9 cellular contexts compared by ENCODE assay signal in the genomic region with DNA sequence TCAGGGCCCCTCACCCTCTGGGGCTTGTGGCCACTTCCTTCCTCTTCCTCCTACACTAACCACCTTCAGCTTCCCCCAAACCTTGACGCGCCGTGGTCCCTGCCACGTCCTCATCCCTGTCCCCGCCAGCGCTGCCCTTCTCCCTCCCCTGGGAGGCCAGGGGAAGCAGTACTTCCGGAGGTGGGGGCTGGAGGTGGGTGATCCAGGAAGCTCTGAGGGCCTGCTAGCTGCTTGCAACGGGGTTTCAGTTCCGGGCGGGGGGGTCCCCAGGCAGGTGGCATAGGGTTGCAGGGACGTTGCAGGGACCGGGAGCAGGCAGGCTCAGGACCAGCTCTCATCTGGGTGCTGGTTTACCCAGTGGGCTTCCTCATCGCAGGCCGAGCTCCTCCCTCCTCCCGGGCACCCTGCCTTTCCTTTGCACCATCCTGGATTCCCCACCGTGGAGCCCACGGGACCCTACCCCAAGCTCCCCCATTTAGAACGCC.
DNase-seq lines count a peak whose midpoint lies in the region; ATAC-seq and TF ChIP-seq lines count a peak whose summit lies in the region.
"Had no signal": no experiment of that assay in that cellular context is flagged by ENCODE, and none has a peak within 500 bp of the region (broad histone marks: within the 10 kb centered on the region; RNA-seq: fewer than 3 reads in every experiment).

No MANE protein-coding gene starts in this region.

- H3K4me3 Mint-ChIP-seq in MCF 10A (ENCODE audit: unreplicated experiment): peak overlapping the region; percentile 23

- peaks cover 23% of the 10 kb centered on the region for H3K36me3 Mint-ChIP-seq in MCF 10A (ENCODE audit: insufficient read depth, unreplicated experiment)

- TF ChIP-seq POLR2A in breast epithelium (IDR thresholded peaks at IDR 0.05): no peak

- no peaks in the 10 kb centered on the region for H3K4me1 Mint-ChIP-seq in MCF 10A (ENCODE audit: insufficient read depth, unreplicated experiment)

- H3K4me1 ChIP-seq in breast epithelium (peaks cover 6 to 8% of the 10 kb centered on the region in 2 donors), upper lobe of right lung (peaks cover 61% of the 10 kb centered on the region)

- POLR2A ChIA-PET in MCF 10A (lab: Yijun Ruan, JAX): no interaction called here

- H3K27ac ChIP-seq in breast epithelium (peak overlapping the region in 1 of 2 donors; percentile 68), upper lobe of right lung (peak overlapping the region; percentile 58), caudate nucleus (ENCODE audit: low read depth, low read length) (no peak overlapping the region)

- no peaks in the 10 kb centered on the region for H3K36me3 ChIP-seq in breast epithelium
- H3K36me3 ChIP-seq in upper lobe of right lung: no peaks in the 10 kb centered on the region

- CTCF ChIA-PET in MCF 10A (lab: Yijun Ruan, JAX): interaction anchor here (0.6 to 1.6 kb wide), 3 partner anchors 11 to 1213 kb away, joined by 3 read pairs; no protein-coding TSS in a partner anchor

- intact Hi-C loops in MCF 10A (cut with micrococcal nuclease) (no loop called here), breast epithelium (cut with DNase I; ENCODE audit: low total_unique reads) (no loop called here), left ventricle myocardium superior (cut with micrococcal nuclease) (no loop called here), upper lobe of right lung (cut with DNase I) (no loop called here)

- peak; percentile 7 for ATAC-seq in left ventricle myocardium superior
- ATAC-seq in upper lobe of right lung: peak; percentile 52
- ATAC-seq in GM18519 (IDR thresholded peaks at IDR 0.05; ENCODE audit: low FRiP score, unreplicated experiment): no peak

- H3K27me3 ChIP-seq in breast epithelium (no peaks in the 10 kb centered on the region), upper lobe of right lung (no peaks in the 10 kb centered on the region)

- BruUV-seq in MCF 10A (replicated peaks; lab: Mats Ljungman, UMichigan): no TSS peak

- H3K27me3 Mint-ChIP-seq in MCF 10A (ENCODE audit: insufficient read depth, unreplicated experiment): no peaks in the 10 kb centered on the region

- TF ChIP-seq CTCF in MCF 10A (IDR thresholded peaks at IDR 0.05; ENCODE audit: unreplicated experiment) (no peak), breast epithelium (IDR thresholded peaks at IDR 0.05) (no peak), upper lobe of right lung (IDR thresholded peaks at IDR 0.05) (no peak)

- H3K9me3 Mint-ChIP-seq in MCF 10A (ENCODE audit: unreplicated experiment): no peaks in the 10 kb centered on the region

- DNase-seq in MCF 10A (ENCODE audit: unreplicated experiment) (no peak), breast epithelium (ENCODE audit: low spot score in 2 of 2) (no peak), left ventricle myocardium superior (no peak), upper lobe of right lung (no peak), EL (no peak), caudate nucleus (lab: John Stamatoyannopoulos, UW) (no peak)
- peak; percentile 26 to 42 for DNase-seq in activated CD4-positive, alpha-beta T cell treated with anti-CD3 and anti-CD28 coated beads for 4 hours
- DNase-seq: left cardiac atrium had no signal

- H3K27ac Mint-ChIP-seq in MCF 10A (ENCODE audit: low read depth, unreplicated experiment): no peak overlapping the region

- H3K9me3 ChIP-seq in breast epithelium: no peaks in the 10 kb centered on the region
- H3K9me3 ChIP-seq in upper lobe of right lung: peaks cover 4% of the 10 kb centered on the region

- H3K4me3 ChIP-seq in breast epithelium: peak overlapping the region in 1 of 3 donors; percentile 46
- peak overlapping the region; percentile 2 for H3K4me3 ChIP-seq in upper lobe of right lung

Comparison
In these comparisons a context has a peak if more than half of its experiments do, and no peak if none do; other contexts are left out.
1. DNase-seq: peak in activated CD4-positive, alpha-beta T cell treated with anti-CD3 and anti-CD28 coated beads for 4 hours (2 of 2); none in MCF 10A (single experiment), breast epithelium (0 of 2), left ventricle myocardium superior (single experiment), upper lobe of right lung (single experiment), EL (single experiment) and caudate nucleus (0 of 61).